ENCODE assay signal across 13 cellular contexts in genomic region chr19:6710273-6711077, GRCh38. TPM values are rescaled to one million over a fixed set of nuclear protein-coding genes. Genes with fewer than 3 reads are reported as not detected.
DNase-seq lines count a peak whose midpoint lies in the region; ATAC-seq, FAIRE-seq and TF ChIP-seq lines count a peak whose summit lies in the region.
"Had no signal": no experiment of that assay in that cellular context is flagged by ENCODE, and none has a peak within 500 bp of the region (broad histone marks: within the 10 kb centered on the region; RNA-seq: fewer than 3 reads in every experiment).

No MANE protein-coding gene starts in this region.

- H2AFZ ChIP-seq in keratinocyte (ENCODE audit: control insufficient read depth, low read length): no peak overlapping the region

- no peaks in the 10 kb centered on the region for H3K9me1 ChIP-seq in keratinocyte (ENCODE audit: control insufficient read depth, extremely low read depth, insufficient read depth, low read length)

- dilution Hi-C loops in keratinocyte (cut with MboI; ENCODE audit: extremely low pct_ligation_motif_present, low sequenced_read_pairs): no loop called here

- CTCF ChIA-PET in T-cell (lab: Charles Lee): interaction anchor here in 1 of 2 donors (0.6 kb wide), 1 partner anchor 153 kb away, joined by 4 read pairs; no protein-coding TSS in a partner anchor

- H3K27me3 ChIP-seq in keratinocyte (ENCODE audit: control insufficient read depth, extremely low read depth, insufficient read depth, low read length): peaks cover 25% of the 10 kb centered on the region

- H3K4me3 ChIP-seq in keratinocyte (ENCODE audit: control insufficient read depth in 2 of 3, extremely low read depth in 1 of 3, insufficient read depth in 2 of 3, low read depth in 1 of 3, low read length in 3 of 3): no peak overlapping the region

- no peaks in the 10 kb centered on the region for H4K20me1 ChIP-seq in keratinocyte (ENCODE audit: control insufficient read depth, extremely low read depth, insufficient read depth, low read length)

- no peak overlapping the region for H3K4me2 ChIP-seq in keratinocyte (ENCODE audit: control insufficient read depth, extremely low read depth, insufficient read depth, low read depth, low read length)

- peak in 1 of 4 experiments; percentile 35 for ATAC-seq in T-cell (replicated peaks in 1 of 4)
- no peak for ATAC-seq in HG03354 (IDR thresholded peaks at IDR 0.05; ENCODE audit: poor library complexity, severe bottlenecking, unreplicated experiment)
- ATAC-seq in GM21515 (IDR thresholded peaks at IDR 0.05; ENCODE audit: unreplicated experiment): no peak

- no peak overlapping the region for H3K27ac ChIP-seq in keratinocyte (ENCODE audit: control insufficient read depth, insufficient read depth, low read length)
- H3K27ac ChIP-seq: epithelial cell of prostate had no signal

- H3K4me1 Mint-ChIP-seq in T-cell: peaks cover 10 to 16% (median 12%) of the 10 kb centered on the region in 3 donors

- H3K79me2 ChIP-seq in keratinocyte (ENCODE audit: control insufficient read depth, insufficient read depth, low read length): no peaks in the 10 kb centered on the region

- FAIRE-seq in keratinocyte (lab: Jason Lieb, UNC): no peak

- no peaks in the 10 kb centered on the region for H3K4me1 ChIP-seq in keratinocyte (ENCODE audit: control insufficient read depth, extremely low read depth, insufficient read depth, low read length)

- peak; percentile 6 to 63 (median 17) for TF ChIP-seq CTCF in keratinocyte (optimal IDR thresholded peaks at IDR 0.05 in 1 of 3, IDR thresholded peaks at IDR 0.05 in 1 of 3, conservative IDR thresholded peaks at IDR 0.05 in 1 of 3; ENCODE audit: extremely low read depth in 1 of 3, insufficient read depth in 2 of 3, low read length in 3 of 3)

- H3K4me3 Mint-ChIP-seq in T-cell: peak overlapping the region in 2 of 3 donors; percentile 2 to 25

- no peak overlapping the region for H3K9ac ChIP-seq in keratinocyte (ENCODE audit: control insufficient read depth, extremely low read depth, insufficient read depth, low read length)

- H3K9me3 Mint-ChIP-seq in T-cell: no peaks in the 10 kb centered on the region

- peaks cover 33 to 38% of the 10 kb centered on the region in 2 donors for H3K27me3 Mint-ChIP-seq in T-cell

- POLR2A ChIA-PET in T-cell (lab: Charles Lee): no interaction called here

- H3K36me3 Mint-ChIP-seq in T-cell: no peaks in the 10 kb centered on the region

- H3K9me3 ChIP-seq in keratinocyte (ENCODE audit: control insufficient read depth, low read depth, low read length): no peaks in the 10 kb centered on the region

- DNase-seq in stimulated activated CD4-positive, alpha-beta T cell treated with anti-CD3 and anti-CD28 coated beads, Interleukin-4, amount 100 ng/mL, for 24 hours: peak; percentile 19
- DNase-seq in stimulated activated CD4-positive, alpha-beta T cell treated with anti-CD3 and anti-CD28 coated beads, Interleukin-1b, Interleukin-23, amount 100 ng/mL, for 48 hours: no peak
- DNase-seq in T-cell: peak in 1 of 34 experiments; percentile 6
- DNase-seq in keratinocyte (ENCODE audit: low read depth, low spot score): no peak
- no peak for DNase-seq in DMS53 treated with DMSO at 0.1 percent for 48 hours (lab: John Stamatoyannopoulos, UW; ENCODE audit: unreplicated experiment)
- DNase-seq in GM03348 (ENCODE audit: low spot score): no peak
- DNase-seq: NCI-H226, SHP77 had no signal

- no peak overlapping the region for H3K27ac Mint-ChIP-seq in T-cell

- no peaks in the 10 kb centered on the region for H3K36me3 ChIP-seq in keratinocyte (ENCODE audit: control insufficient read depth in 2 of 2, extremely low read depth in 1 of 2, insufficient read depth in 2 of 2, low read length in 2 of 2)

RNA-seq across cellular contexts. Expression of gene C3, which starts 10.0 kb away (rescaled TPM):
- total RNA-seq in T-cell: 10 to 100 TPM in 1 of 5 donors, 1 to 10 TPM in 3, not detected in 1; 1.1 to 10.6 (median 7.6) TPM
- 10.7 to 85.7 TPM (median 14.8 TPM) in 3 replicates for polyA plus RNA-seq in keratinocyte
- 3.3 TPM for polyA plus RNA-seq in keratinocyte (2011; ENCODE audit: low read depth)
- polyA plus RNA-seq in keratinocyte (2011; cell fraction: cytosol; rRNA removed): 17.7 and 21.0 TPM in 2 replicates
- polyA plus RNA-seq in keratinocyte (2011; cell fraction: nucleus; rRNA removed): 111 and 120 TPM in 2 replicates
- polyA plus RNA-seq in keratinocyte (2012; ENCODE audit: low replicate concordance): 3.5 and 17.2 TPM in 2 replicates
- 14.0 to 151 TPM (median 61.4 TPM) in 3 replicates for polyA minus RNA-seq in keratinocyte
- 83.1 TPM for polyA minus RNA-seq in keratinocyte (2011; cell fraction: cytosol; rRNA and poly(A)+ RNA removed)
- 68.7 and 86.2 TPM in 2 replicates for polyA minus RNA-seq in keratinocyte (2011; cell fraction: nucleus; rRNA and poly(A)+ RNA removed)

RNA-seq across cellular contexts. Expression of gene GPR108, which starts 26.9 kb away (rescaled TPM):
- 10 to 100 TPM; 51.8 to 83.3 (median 58.4) TPM for total RNA-seq in T-cell
- polyA plus RNA-seq in keratinocyte: 57.7 to 89.8 TPM (median 62.9 TPM) in 3 replicates
- polyA plus RNA-seq in keratinocyte (2011; ENCODE audit: low read depth): 64.3 TPM
- polyA plus RNA-seq in keratinocyte (2011; cell fraction: cytosol; rRNA removed): 60.4 and 78.6 TPM in 2 replicates
- polyA plus RNA-seq in keratinocyte (2011; cell fraction: nucleus; rRNA removed): 146 and 171 TPM in 2 replicates
- polyA plus RNA-seq in keratinocyte (2012; ENCODE audit: low replicate concordance): 54.0 and 68.0 TPM in 2 replicates
- 66.7 to 196 TPM (median 116 TPM) in 3 replicates for polyA minus RNA-seq in keratinocyte
- polyA minus RNA-seq in keratinocyte (2011; cell fraction: cytosol; rRNA and poly(A)+ RNA removed): 98.4 TPM
- polyA minus RNA-seq in keratinocyte (2011; cell fraction: nucleus; rRNA and poly(A)+ RNA removed): 70.3 and 72.8 TPM in 2 replicates

RNA-seq across cellular contexts. Expression of gene TRIP10, which starts 29.0 kb away (rescaled TPM):
- 1 to 10 TPM; 2.6 to 8.7 (median 7.3) TPM for total RNA-seq in T-cell
- polyA plus RNA-seq in keratinocyte: 34.8 to 43.8 TPM (median 36.2 TPM) in 3 replicates
- 345 TPM for polyA plus RNA-seq in keratinocyte (2011; ENCODE audit: low read depth)
- polyA plus RNA-seq in keratinocyte (2011; cell fraction: cytosol; rRNA removed): 25.0 and 39.1 TPM in 2 replicates
- polyA plus RNA-seq in keratinocyte (2011; cell fraction: nucleus; rRNA removed): 69.1 and 80.5 TPM in 2 replicates
- polyA plus RNA-seq in keratinocyte (2012; ENCODE audit: low replicate concordance): 54.1 and 65.1 TPM in 2 replicates
- 18.9 to 22.5 TPM (median 19.9 TPM) in 3 replicates for polyA minus RNA-seq in keratinocyte
- 22.1 TPM for polyA minus RNA-seq in keratinocyte (2011; cell fraction: cytosol; rRNA and poly(A)+ RNA removed)
- polyA minus RNA-seq in keratinocyte (2011; cell fraction: nucleus; rRNA and poly(A)+ RNA removed): 13.6 and 20.2 TPM in 2 replicates

RNA-seq across cellular contexts. Expression of gene TNFSF14, which starts 40.5 kb away (rescaled TPM):
- 10 to 100 TPM in 3 of 5 donors, 1 to 10 TPM in 2; 1.9 to 22.6 (median 12.7) TPM for total RNA-seq in T-cell
- polyA plus RNA-seq in keratinocyte: 0.01 TPM in 1 of 3 replicates, not detected in the others
- not detected for polyA plus RNA-seq in keratinocyte (2011; ENCODE audit: low read depth)
- polyA plus RNA-seq in keratinocyte (2011; cell fraction: cytosol; rRNA removed): not detected in 2 replicates
- polyA plus RNA-seq in keratinocyte (2011; cell fraction: nucleus; rRNA removed): 0.04 TPM in 1 of 2 replicates, not detected in the other
- not detected in 2 replicates for polyA plus RNA-seq in keratinocyte (2012; ENCODE audit: low replicate concordance)
- not detected in 3 replicates for polyA minus RNA-seq in keratinocyte
- not detected for polyA minus RNA-seq in keratinocyte (2011; cell fraction: cytosol; rRNA and poly(A)+ RNA removed)
- not detected in 2 replicates for polyA minus RNA-seq in keratinocyte (2011; cell fraction: nucleus; rRNA and poly(A)+ RNA removed)
- total RNA-seq: LHCN-M2, osteocyte had no signal

RNA-seq across cellular contexts. Expression of gene SH2D3A, which starts 56.8 kb away (rescaled TPM):
- total RNA-seq in T-cell: 10 to 100 TPM; 61.7 to 83.7 (median 73.6) TPM
- 24.9 to 28.9 TPM (median 28.2 TPM) in 3 replicates for polyA plus RNA-seq in keratinocyte
- 5.8 TPM for polyA plus RNA-seq in keratinocyte (2011; ENCODE audit: low read depth)
- polyA plus RNA-seq in keratinocyte (2011; cell fraction: cytosol; rRNA removed): 16.7 and 24.9 TPM in 2 replicates
- polyA plus RNA-seq in keratinocyte (2011; cell fraction: nucleus; rRNA removed): 42.9 and 53.1 TPM in 2 replicates
- polyA plus RNA-seq in keratinocyte (2012; ENCODE audit: low replicate concordance): 25.3 and 44.5 TPM in 2 replicates
- polyA minus RNA-seq in keratinocyte: 21.6 to 72.1 TPM (median 22.1 TPM) in 3 replicates
- 30.5 TPM for polyA minus RNA-seq in keratinocyte (2011; cell fraction: cytosol; rRNA and poly(A)+ RNA removed)
- 22.8 and 24.2 TPM in 2 replicates for polyA minus RNA-seq in keratinocyte (2011; cell fraction: nucleus; rRNA and poly(A)+ RNA removed)
- total RNA-seq: LHCN-M2, osteocyte had no signal
